Comparison of ENCODE assay signal across 1 cellular context in genomic region chr7:91407942-91408341, GRCh38.
TF ChIP-seq lines count a peak whose summit lies in the region.

No MANE protein-coding gene starts in this region.

TF ChIP-seq in GM23338, 12 proteins besides CTCF, POLR2A, EP300 and RAD21 (continued from another document):
- TF ChIP-seq, protein P1, sequence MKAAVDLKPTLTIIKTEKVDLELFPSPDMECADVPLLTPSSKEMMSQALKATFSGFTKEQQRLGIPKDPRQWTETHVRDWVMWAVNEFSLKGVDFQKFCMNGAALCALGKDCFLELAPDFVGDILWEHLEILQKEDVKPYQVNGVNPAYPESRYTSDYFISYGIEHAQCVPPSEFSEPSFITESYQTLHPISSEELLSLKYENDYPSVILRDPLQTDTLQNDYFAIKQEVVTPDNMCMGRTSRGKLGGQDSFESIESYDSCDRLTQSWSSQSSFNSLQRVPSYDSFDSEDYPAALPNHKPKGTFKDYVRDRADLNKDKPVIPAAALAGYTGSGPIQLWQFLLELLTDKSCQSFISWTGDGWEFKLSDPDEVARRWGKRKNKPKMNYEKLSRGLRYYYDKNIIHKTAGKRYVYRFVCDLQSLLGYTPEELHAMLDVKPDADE (IDR thresholded peaks at IDR 0.05): no peak
- TF ChIP-seq EZH2 (IDR thresholded peaks at IDR 0.05; ENCODE audit: low read depth, unreplicated experiment): no peak
- no peak for TF ChIP-seq JUNB (IDR thresholded peaks at IDR 0.05; ENCODE audit: unreplicated experiment)
- no peak for TF ChIP-seq CREB1 (CRISPR knock-in tag; IDR thresholded peaks at IDR 0.05; ENCODE audit: low read depth)
- TF ChIP-seq EZH2phosphoT487 (IDR thresholded peaks at IDR 0.05; ENCODE audit: unreplicated experiment): no peak
- TF ChIP-seq ZNF331 (CRISPR knock-in tag; IDR thresholded peaks at IDR 0.05; ENCODE audit: low read depth): no peak
- no peak for TF ChIP-seq POLR2AphosphoS5 (IDR thresholded peaks at IDR 0.05; ENCODE audit: low read depth)
- no peak for TF ChIP-seq STAT1 (IDR thresholded peaks at IDR 0.05; ENCODE audit: unreplicated experiment)
